1 cellular context compared by ENCODE assay signal in genomic region chr7:16697507-16698199, GRCh38.
TF ChIP-seq lines count a peak whose summit lies in the region.

No MANE protein-coding gene starts in this region.

TF ChIP-seq in SK-N-SH treated with all-trans-retinoic acid at 6 μM for 48 hours, 23 proteins besides CTCF, POLR2A, EP300 and RAD21 (continued from another document):
- no peak for TF ChIP-seq TSHZ2 (CRISPR knock-in tag; IDR thresholded peaks at IDR 0.05)
